22 cellular contexts compared by ENCODE assay signal in genomic region chr16:27700596-27700995, GRCh38.
DNase-seq lines count a peak whose midpoint lies in the region; ATAC-seq and TF ChIP-seq lines count a peak whose summit lies in the region.
"Had no signal": no experiment of that assay in that cellular context is flagged by ENCODE, and none has a peak within 500 bp of the region (broad histone marks: within the 10 kb centered on the region; RNA-seq: fewer than 3 reads in every experiment).

No MANE protein-coding gene starts in this region.

- no peaks in the 10 kb centered on the region for H3K27me3 Mint-ChIP-seq in central memory CD8-positive, alpha-beta T cell
- no peaks in the 10 kb centered on the region for H3K27me3 Mint-ChIP-seq in osteocyte (ENCODE audit: unreplicated experiment)
- no peaks in the 10 kb centered on the region for H3K27me3 Mint-ChIP-seq in natural killer cell treated with Interleukin-12 subunit alpha and Interleukin-12 subunit beta and Interleukin-15 and Interleukin-18, amount 100 ng/mL, for 72 hours
- no peaks in the 10 kb centered on the region for H3K27me3 Mint-ChIP-seq in activated CD8-positive, alpha-beta T cell treated with anti-CD3 and anti-CD28 coated beads for 36 hours
- H3K27me3 Mint-ChIP-seq: brain; stimulated activated naive B cell treated with anti-CD40 and anti-IgM and Interleukin-4, amounts not matched to agents 10 μg/mL and 1 μg/mL and 100 μg/mL, for 72 hours had no signal

- no peaks in the 10 kb centered on the region for H3K4me1 Mint-ChIP-seq in central memory CD8-positive, alpha-beta T cell
- peaks cover 5% of the 10 kb centered on the region for H3K4me1 Mint-ChIP-seq in osteocyte (ENCODE audit: unreplicated experiment)
- no peaks in the 10 kb centered on the region for H3K4me1 Mint-ChIP-seq in natural killer cell treated with Interleukin-12 subunit alpha and Interleukin-12 subunit beta and Interleukin-15 and Interleukin-18, amount 100 ng/mL, for 72 hours (ENCODE audit: low read depth in 2 of 2)
- H3K4me1 Mint-ChIP-seq in activated CD8-positive, alpha-beta T cell treated with anti-CD3 and anti-CD28 coated beads for 36 hours (ENCODE audit: low read depth), result no peaks in the 10 kb centered on the region
- H3K4me1 Mint-ChIP-seq: stimulated activated naive B cell treated with anti-CD40 and anti-IgM and Interleukin-4, amounts not matched to agents 10 μg/mL and 1 μg/mL and 100 μg/mL, for 72 hours had no signal

- H3K27ac Mint-ChIP-seq in central memory CD8-positive, alpha-beta T cell (ENCODE audit: low read depth), result peak overlapping the region; percentile 23
- peak overlapping the region; percentile 19 for H3K27ac Mint-ChIP-seq in osteocyte (ENCODE audit: unreplicated experiment)
- H3K27ac Mint-ChIP-seq in natural killer cell treated with Interleukin-12 subunit alpha and Interleukin-12 subunit beta and Interleukin-15 and Interleukin-18, amount 100 ng/mL, for 72 hours, result no peak overlapping the region
- no peak overlapping the region for H3K27ac Mint-ChIP-seq in activated CD8-positive, alpha-beta T cell treated with anti-CD3 and anti-CD28 coated beads for 36 hours
- H3K27ac Mint-ChIP-seq: stimulated activated naive B cell treated with anti-CD40 and anti-IgM and Interleukin-4, amounts not matched to agents 10 μg/mL and 1 μg/mL and 100 μg/mL, for 72 hours had no signal

- DNase-seq in AG08395 (ENCODE audit: low spot score) (peak; percentile 30), left cardiac atrium (no peak), osteocyte (ENCODE audit: extremely low spot score, unreplicated experiment) (no peak), RKO (ENCODE audit: low spot score) (no peak), NCI-H748 (lab: John Stamatoyannopoulos, UW; ENCODE audit: unreplicated experiment) (no peak)
- no peak for DNase-seq in central memory CD8-positive, alpha-beta T cell (ENCODE audit: low spot score in 2 of 2)
- no peak for DNase-seq in natural killer cell treated with Interleukin-12 subunit alpha and Interleukin-12 subunit beta and Interleukin-15 and Interleukin-18, amount 100 ng/mL, for 72 hours (ENCODE audit: low spot score)
- DNase-seq in activated CD8-positive, alpha-beta T cell treated with anti-CD3 and anti-CD28 coated beads for 36 hours, result no peak
- DNase-seq: activated CD4-positive, alpha-beta T cell treated with anti-CD3 and anti-CD28 coated beads, Interleukin-2, amount 50 U/mL, for 48 hours; activated CD4-positive, CD25-positive, alpha-beta regulatory T cell; Caco-2; EL; HCEC 1CT; MG63; NCI-H1417; NCI-H2081 treated with DMSO at 0.1 percent for 48 hours; RPMI8226; stimulated activated naive B cell treated with anti-CD40 and anti-IgM and Interleukin-4, amounts not matched to agents 10 μg/mL and 1 μg/mL and 100 μg/mL, for 72 hours; T1000 had no signal

- no peak for TF ChIP-seq CTCF in osteocyte (IDR thresholded peaks at IDR 0.05)
- TF ChIP-seq CTCF in activated CD8-positive, alpha-beta T cell treated with anti-CD3 and anti-CD28 coated beads for 36 hours (IDR thresholded peaks at IDR 0.05), result no peak

- intact Hi-C loops in left cardiac atrium (cut with DNase I), result no loop called here
- intact Hi-C loops in activated CD8-positive, alpha-beta T cell treated with anti-CD3 and anti-CD28 coated beads for 36 hours (cut with micrococcal nuclease), result no loop called here

- POLR2A ChIA-PET in activated CD8-positive, alpha-beta T cell treated with anti-CD3 and anti-CD28 coated beads for 36 hours (lab: Charles Lee), result no interaction called here

- no peaks in the 10 kb centered on the region for H3K9me3 Mint-ChIP-seq in central memory CD8-positive, alpha-beta T cell
- H3K9me3 Mint-ChIP-seq in osteocyte (ENCODE audit: unreplicated experiment), result peaks cover 3% of the 10 kb centered on the region
- H3K9me3 Mint-ChIP-seq in natural killer cell treated with Interleukin-12 subunit alpha and Interleukin-12 subunit beta and Interleukin-15 and Interleukin-18, amount 100 ng/mL, for 72 hours, result no peaks in the 10 kb centered on the region
- no peaks in the 10 kb centered on the region for H3K9me3 Mint-ChIP-seq in activated CD8-positive, alpha-beta T cell treated with anti-CD3 and anti-CD28 coated beads for 36 hours
- H3K9me3 Mint-ChIP-seq: neural crest cell had no signal

- no peak for ATAC-seq in central memory CD8-positive, alpha-beta T cell (replicated peaks; ENCODE audit: extremely low read depth, poor library complexity, severe bottlenecking)
- ATAC-seq in left cardiac atrium, result peak; percentile 85 to 92
- no peak for ATAC-seq in natural killer cell treated with Interleukin-12 subunit alpha and Interleukin-12 subunit beta and Interleukin-15 and Interleukin-18, amount 100 ng/mL, for 72 hours
- no peak for ATAC-seq in activated CD8-positive, alpha-beta T cell treated with anti-CD3 and anti-CD28 coated beads for 36 hours
- ATAC-seq: left lobe of liver; stimulated activated naive B cell treated with anti-CD40 and anti-IgM and Interleukin-4, amounts not matched to agents 10 μg/mL and 1 μg/mL and 100 μg/mL, for 72 hours had no signal

- no peak overlapping the region for H3K4me3 Mint-ChIP-seq in central memory CD8-positive, alpha-beta T cell
- no peak overlapping the region for H3K4me3 Mint-ChIP-seq in osteocyte (ENCODE audit: unreplicated experiment)
- H3K4me3 Mint-ChIP-seq in natural killer cell treated with Interleukin-12 subunit alpha and Interleukin-12 subunit beta and Interleukin-15 and Interleukin-18, amount 100 ng/mL, for 72 hours, result no peak overlapping the region
- H3K4me3 Mint-ChIP-seq in activated CD8-positive, alpha-beta T cell treated with anti-CD3 and anti-CD28 coated beads for 36 hours, result no peak overlapping the region
- H3K4me3 Mint-ChIP-seq: brain; neural crest cell; stimulated activated naive B cell treated with anti-CD40 and anti-IgM and Interleukin-4, amounts not matched to agents 10 μg/mL and 1 μg/mL and 100 μg/mL, for 72 hours had no signal

- CTCF ChIA-PET in activated CD8-positive, alpha-beta T cell treated with anti-CD3 and anti-CD28 coated beads for 36 hours (lab: Charles Lee), result no interaction called here

- H3K36me3 Mint-ChIP-seq in central memory CD8-positive, alpha-beta T cell (ENCODE audit: insufficient read depth), result peaks cover 9% of the 10 kb centered on the region
- H3K36me3 Mint-ChIP-seq in osteocyte (ENCODE audit: unreplicated experiment), result peaks cover 2% of the 10 kb centered on the region
- no peaks in the 10 kb centered on the region for H3K36me3 Mint-ChIP-seq in natural killer cell treated with Interleukin-12 subunit alpha and Interleukin-12 subunit beta and Interleukin-15 and Interleukin-18, amount 100 ng/mL, for 72 hours
- peaks cover 11% of the 10 kb centered on the region for H3K36me3 Mint-ChIP-seq in activated CD8-positive, alpha-beta T cell treated with anti-CD3 and anti-CD28 coated beads for 36 hours (ENCODE audit: low read depth)

Comparison
In these comparisons a context has a peak if more than half of its experiments do, and no peak if none do; other contexts are left out.
1. ATAC-seq: peak in left cardiac atrium (2 of 2); none in central memory CD8-positive, alpha-beta T cell (single experiment), natural killer cell treated with Interleukin-12 subunit alpha and Interleukin-12 subunit beta and Interleukin-15 and Interleukin-18, amount 100 ng/mL, for 72 hours (0 of 2) and activated CD8-positive, alpha-beta T cell treated with anti-CD3 and anti-CD28 coated beads for 36 hours (single experiment).
2. H3K27ac Mint-ChIP-seq: peak in central memory CD8-positive, alpha-beta T cell (single experiment) and osteocyte (single experiment); none in natural killer cell treated with Interleukin-12 subunit alpha and Interleukin-12 subunit beta and Interleukin-15 and Interleukin-18, amount 100 ng/mL, for 72 hours (0 of 2) and activated CD8-positive, alpha-beta T cell treated with anti-CD3 and anti-CD28 coated beads for 36 hours (single experiment).